10 cellular contexts compared by ENCODE assay signal in genomic region chr2:9638532-9638931, GRCh38. TPM values are rescaled to one million over a fixed set of nuclear protein-coding genes. Genes with fewer than 3 reads are reported as not detected.
A peak's percentile ranks its signal among the peaks of the same experiment; 100 is the strongest.
DNase-seq lines count a peak whose midpoint lies in the region; ATAC-seq and TF ChIP-seq lines count a peak whose summit lies in the region.
"Had no signal": no experiment of that assay in that cellular context is flagged by ENCODE, and none has a peak within 500 bp of the region (broad histone marks: within the 10 kb centered on the region; RNA-seq: fewer than 3 reads in every experiment).

No MANE protein-coding gene starts in this region.

- H3K27ac Mint-ChIP-seq in mesothelial cell of epicardium: no peak overlapping the region

- no peak overlapping the region for H2BK120ac ChIP-seq in mesenchymal stem cell (ENCODE audit: low read depth, low read length)
- H2BK120ac ChIP-seq in mesendoderm (ENCODE audit: low read depth, low read length): no peak overlapping the region

- peak overlapping the region; percentile 56 to 100 for H3K18ac ChIP-seq in mesenchymal stem cell (ENCODE audit: low read depth in 1 of 2, low read length in 2 of 2)
- H3K18ac ChIP-seq in mesendoderm (ENCODE audit: low read length): no peak overlapping the region

- peak overlapping the region; percentile 63 to 98 for H2BK12ac ChIP-seq in mesenchymal stem cell (ENCODE audit: low read length in 2 of 2)

- H3K27me3 ChIP-seq in dorsolateral prefrontal cortex (no peaks in the 10 kb centered on the region), mesenchymal stem cell (ENCODE audit: control insufficient read depth in 1 of 2, insufficient read depth in 1 of 2, low read length in 2 of 2) (no peaks in the 10 kb centered on the region), mesendoderm (ENCODE audit: insufficient read depth, low read length, poor library complexity) (no peaks in the 10 kb centered on the region)

- H4K5ac ChIP-seq in mesendoderm (ENCODE audit: low read length): no peak overlapping the region

- H3K4me3 Mint-ChIP-seq in mesothelial cell of epicardium: no peak overlapping the region

- no peak overlapping the region for H3K56ac ChIP-seq in mesendoderm (ENCODE audit: low read length)

- no peak overlapping the region for H2AK5ac ChIP-seq in mesenchymal stem cell (ENCODE audit: low read length, severe bottlenecking)
- H2AK5ac ChIP-seq in mesendoderm (ENCODE audit: low read length): no peak overlapping the region

- no peaks in the 10 kb centered on the region for H3K36me3 ChIP-seq in mesenchymal stem cell (ENCODE audit: control insufficient read depth in 1 of 2, insufficient read depth in 2 of 2, low read depth in 1 of 2, low read length in 2 of 2)
- H3K36me3 ChIP-seq in mesendoderm (ENCODE audit: control insufficient read depth, insufficient read depth, low read length): no peaks in the 10 kb centered on the region

- H3K4me2 ChIP-seq in mesenchymal stem cell (ENCODE audit: low read length, poor library complexity, severe bottlenecking) (no peak overlapping the region), mesendoderm (ENCODE audit: low read length) (no peak overlapping the region)

- H3K4me1 ChIP-seq in mesenchymal stem cell (ENCODE audit: control insufficient read depth, insufficient read depth, low read depth, low read length) (peaks cover 23% of the 10 kb centered on the region), mesendoderm (ENCODE audit: control insufficient read depth, low read depth, low read length) (no peaks in the 10 kb centered on the region)

- H3K14ac ChIP-seq in mesenchymal stem cell (ENCODE audit: low read length in 2 of 2): peak overlapping the region in 1 of 2 experiments; percentile 12

- peak overlapping the region; percentile 79 for H4K91ac ChIP-seq in mesenchymal stem cell (ENCODE audit: low read length)

- H2BK15ac ChIP-seq in mesenchymal stem cell (ENCODE audit: low read depth, poor library complexity, severe bottlenecking): no peak overlapping the region
- H2BK15ac ChIP-seq in mesendoderm (replicated peaks; ENCODE audit: low read depth): no peak overlapping the region

- no peaks in the 10 kb centered on the region for H3K9me3 Mint-ChIP-seq in mesothelial cell of epicardium

- peak overlapping the region; percentile 73 for H3K9ac ChIP-seq in mesenchymal stem cell (ENCODE audit: low read length)
- H3K9ac ChIP-seq in mesendoderm (ENCODE audit: low read length): no peak overlapping the region

- no peak overlapping the region for H3K23ac ChIP-seq in mesenchymal stem cell (ENCODE audit: low read length in 2 of 2)
- H3K23ac ChIP-seq in mesendoderm (ENCODE audit: low read length): no peak overlapping the region

- no peaks in the 10 kb centered on the region for H3K79me2 ChIP-seq in mesendoderm (ENCODE audit: control insufficient read depth, insufficient read depth, low read length)

- 0% methylated on average over 3 of the region's 4 CpGs for WGBS in mesenchymal stem cell
- WGBS in mesendoderm (ENCODE audit: extremely low coverage, insufficient coverage, low lambda C conversion rate): no CpG with 5 or more reads among the region's 4 CpGs

- H3K4ac ChIP-seq in mesenchymal stem cell (ENCODE audit: low read depth in 1 of 2, low read length in 2 of 2): peak overlapping the region in 1 of 2 experiments; percentile 94
- H3K4ac ChIP-seq in mesendoderm (ENCODE audit: low read depth, low read length): no peak overlapping the region

- H4K8ac ChIP-seq in mesenchymal stem cell (ENCODE audit: low read length) (peak overlapping the region; percentile 57), mesendoderm (ENCODE audit: low read depth, low read length) (no peak overlapping the region)

- H3K4me3 ChIP-seq in dorsolateral prefrontal cortex (peak overlapping the region in 50 of 59 donors; percentile 1 to 60 (median 28)), mesenchymal stem cell (ENCODE audit: insufficient read depth in 1 of 2, low read depth in 1 of 2, low read length in 2 of 2) (peak overlapping the region in 1 of 2 experiments; percentile 60), mesendoderm (ENCODE audit: low read length) (no peak overlapping the region)

- TF ChIP-seq CTCF in dorsolateral prefrontal cortex (IDR thresholded peaks at IDR 0.05 in 54 of 56, conservative IDR thresholded peaks at IDR 0.05 in 2 of 56; ENCODE audit: low read depth in 1 of 56, partially characterized antibody in 56 of 56) (peak in 8 of 56 donors; percentile 6 to 22 (median 18)), mesothelial cell of epicardium (IDR thresholded peaks at IDR 0.05; ENCODE audit: unreplicated experiment) (no peak)

- H3K27me3 Mint-ChIP-seq in mesothelial cell of epicardium (ENCODE audit: low read depth): peaks cover 2% of the 10 kb centered on the region

- DNase-seq in SHP77 treated with DMSO at 0.1 percent for 48 hours (lab: John Stamatoyannopoulos, UW) (peak; percentile 7), SHP77 (lab: John Stamatoyannopoulos, UW) (no peak), dorsolateral prefrontal cortex (peak in 9 of 10 donors; percentile 83 to 93 (median 91)), mesenchymal stem cell (peak; percentile 97), mesothelial cell of epicardium (ENCODE audit: low spot score in 2 of 2, unreplicated experiment in 2 of 2) (no peak), NCI-H526 (lab: John Stamatoyannopoulos, UW) (no peak), mesendoderm (no peak)

- H2AFZ ChIP-seq in mesenchymal stem cell (ENCODE audit: low read depth, low read length): no peak overlapping the region

- H2BK5ac ChIP-seq in mesenchymal stem cell (ENCODE audit: low read depth, low read length, poor library complexity, severe bottlenecking) (no peak overlapping the region), mesendoderm (ENCODE audit: low read length) (no peak overlapping the region)

- intact Hi-C loops in dorsolateral prefrontal cortex (cut with DNase I): loop anchor here in 1 of 2 donors (1.0 to 10.0 kb wide), 2 partner anchors 15 to 164 kb away; partner anchors contain the start of gene IAH1

- H3K36me3 Mint-ChIP-seq in mesothelial cell of epicardium: no peaks in the 10 kb centered on the region

- H3K27ac ChIP-seq in dorsolateral prefrontal cortex (peak overlapping the region; percentile 50 to 99 (median 95)), mesenchymal stem cell (ENCODE audit: low read length, poor library complexity, severe bottlenecking) (peak overlapping the region; percentile 3), mesendoderm (ENCODE audit: low read depth, low read length) (no peak overlapping the region)
- H3K27ac ChIP-seq: C4-2B, HL-60 had no signal

- H3K9me3 ChIP-seq in mesenchymal stem cell (ENCODE audit: control insufficient read depth, low read length): no peaks in the 10 kb centered on the region

- H3K4me1 Mint-ChIP-seq in mesothelial cell of epicardium: peaks cover 27% of the 10 kb centered on the region

- ATAC-seq in GM18502 (IDR thresholded peaks at IDR 0.05; ENCODE audit: poor library complexity, unreplicated experiment): no peak

- H3K79me1 ChIP-seq in mesenchymal stem cell (replicated peaks; ENCODE audit: low read length, poor library complexity, severe bottlenecking) (no peaks in the 10 kb centered on the region), mesendoderm (ENCODE audit: low read length) (no peaks in the 10 kb centered on the region)

RNA-seq across cellular contexts. Expression of gene YWHAQ, which starts 7.7 kb away (rescaled TPM):
- total RNA-seq in dorsolateral prefrontal cortex (100 to 1,000 TPM; 223 to 572 (median 337) TPM), mesothelial cell of epicardium (240 to 248 TPM (median 248 TPM) in 3 replicates)
- 317 TPM for polyA plus RNA-seq in mesenchymal stem cell (2013, experiment 1 of 2)
- 324 TPM for polyA plus RNA-seq in mesenchymal stem cell (2013, experiment 2 of 2)
- 445 TPM for polyA plus RNA-seq in mesendoderm (2013, experiment 1 of 2)
- 448 TPM for polyA plus RNA-seq in mesendoderm (2013, experiment 2 of 2)

Comparison
In these comparisons a context has a peak if more than half of its experiments do, and no peak if none do; other contexts are left out.
1. DNase-seq: peak in SHP77 treated with DMSO at 0.1 percent for 48 hours (single experiment), dorsolateral prefrontal cortex (9 of 10) and mesenchymal stem cell (single experiment); none in SHP77 (0 of 2), mesothelial cell of epicardium (0 of 2), NCI-H526 (0 of 2) and mesendoderm (single experiment).